Comparison of ENCODE assay signal across 8 cellular contexts in genomic region chr3:189272500-189273119, GRCh38.
A peak's percentile ranks its signal among the peaks of the same experiment; 100 is the strongest.
DNase-seq lines count a peak whose midpoint lies in the region; ATAC-seq and TF ChIP-seq lines count a peak whose summit lies in the region.

No MANE protein-coding gene starts in this region.

- H3K36me3 ChIP-seq in spleen: no peaks in the 10 kb centered on the region

- H3K36me3 Mint-ChIP-seq in activated CD4-positive, alpha-beta T cell treated with anti-CD3 and anti-CD28 coated beads for 36 hours (ENCODE audit: low read depth): peaks cover 3% of the 10 kb centered on the region
- no peaks in the 10 kb centered on the region for H3K36me3 Mint-ChIP-seq in stimulated activated effector memory CD8-positive, alpha-beta T cell treated with anti-CD3 and anti-CD28 coated beads, Interleukin-12 subunit alpha, Interleukin-12 subunit beta, amount 100 ng/mL, for 72 hours

- CTCF ChIA-PET in activated CD4-positive, alpha-beta T cell treated with anti-CD3 and anti-CD28 coated beads for 36 hours (lab: Charles Lee): interaction anchor here (0.6 to 3.3 kb wide), 33 partner anchors 9 to 1403 kb away, joined by 3 to 22 read pairs (median 3); no protein-coding TSS in a partner anchor

- intact Hi-C loops in activated CD4-positive, alpha-beta T cell treated with anti-CD3 and anti-CD28 coated beads for 36 hours (cut with DNase I, micrococcal nuclease): loop anchor here (2.0 to 10.0 kb wide), 5 partner anchors 142 to 676 kb away; no protein-coding TSS in a partner anchor
- intact Hi-C loops in spleen (cut with DNase I; ENCODE audit: low total_unique reads): no loop called here

- peaks cover 0 to 15% (median 4%) of the 10 kb centered on the region in 6 donors for H3K4me1 ChIP-seq in spleen

- DNase-seq in activated CD4-positive, alpha-beta T cell treated with anti-CD3 and anti-CD28 coated beads for 36 hours: no peak
- DNase-seq in activated CD4-positive, alpha-beta T cell treated with anti-CD3 and anti-CD28 coated beads for 48 hours: no peak
- peak; percentile 53 for DNase-seq in NCI-H1694 (lab: John Stamatoyannopoulos, UW)
- peak; percentile 48 for DNase-seq in astrocyte of the hippocampus (ENCODE audit: low read depth, low spot score)
- no peak for DNase-seq in stimulated activated effector memory CD8-positive, alpha-beta T cell treated with anti-CD3 and anti-CD28 coated beads, Interleukin-12 subunit alpha, Interleukin-12 subunit beta, amount 100 ng/mL, for 72 hours (ENCODE audit: low spot score in 2 of 2)
- no peak for DNase-seq in superior temporal gyrus (ENCODE audit: extremely low spot score)
- no peak for DNase-seq in activated CD4-positive, alpha-beta T cell treated with anti-CD3 and anti-CD28 coated beads for 4 hours
- no peak for DNase-seq in spleen

- H3K9me3 ChIP-seq in spleen: no peaks in the 10 kb centered on the region

- WGBS in spleen, 5 donors: 53 to 74% (median 64%) methylated on average over 4 of the region's 4 CpGs

- POLR2A ChIA-PET in activated CD4-positive, alpha-beta T cell treated with anti-CD3 and anti-CD28 coated beads for 36 hours (lab: Charles Lee): no interaction called here

- peaks cover 3% of the 10 kb centered on the region for H3K9me3 Mint-ChIP-seq in activated CD4-positive, alpha-beta T cell treated with anti-CD3 and anti-CD28 coated beads for 36 hours (ENCODE audit: low read depth)
- H3K9me3 Mint-ChIP-seq in stimulated activated effector memory CD8-positive, alpha-beta T cell treated with anti-CD3 and anti-CD28 coated beads, Interleukin-12 subunit alpha, Interleukin-12 subunit beta, amount 100 ng/mL, for 72 hours: peaks cover 3% of the 10 kb centered on the region

- H3K4me3 Mint-ChIP-seq in activated CD4-positive, alpha-beta T cell treated with anti-CD3 and anti-CD28 coated beads for 36 hours: no peak overlapping the region
- H3K4me3 Mint-ChIP-seq in stimulated activated effector memory CD8-positive, alpha-beta T cell treated with anti-CD3 and anti-CD28 coated beads, Interleukin-12 subunit alpha, Interleukin-12 subunit beta, amount 100 ng/mL, for 72 hours: no peak overlapping the region

- peaks cover 33% of the 10 kb centered on the region for H3K4me1 Mint-ChIP-seq in activated CD4-positive, alpha-beta T cell treated with anti-CD3 and anti-CD28 coated beads for 36 hours
- H3K4me1 Mint-ChIP-seq in stimulated activated effector memory CD8-positive, alpha-beta T cell treated with anti-CD3 and anti-CD28 coated beads, Interleukin-12 subunit alpha, Interleukin-12 subunit beta, amount 100 ng/mL, for 72 hours: peaks cover 22% of the 10 kb centered on the region

- peak; percentile 77 for ATAC-seq in activated CD4-positive, alpha-beta T cell treated with anti-CD3 and anti-CD28 coated beads for 36 hours
- peak; percentile 60 for ATAC-seq in stimulated activated effector memory CD8-positive, alpha-beta T cell treated with anti-CD3 and anti-CD28 coated beads, Interleukin-12 subunit alpha, Interleukin-12 subunit beta, amount 100 ng/mL, for 72 hours

- peak in 3 of 11 experiments; percentile 9 to 23 (median 11) for TF ChIP-seq CTCF in spleen (IDR thresholded peaks at IDR 0.05 in 8 of 11, conservative IDR thresholded peaks at IDR 0.05 in 3 of 11)

- no peaks in the 10 kb centered on the region for H3K27me3 Mint-ChIP-seq in activated CD4-positive, alpha-beta T cell treated with anti-CD3 and anti-CD28 coated beads for 36 hours

- no peak overlapping the region for H3K27ac ChIP-seq in spleen

- peak overlapping the region; percentile 59 for H3K27ac Mint-ChIP-seq in activated CD4-positive, alpha-beta T cell treated with anti-CD3 and anti-CD28 coated beads for 36 hours
- H3K27ac Mint-ChIP-seq in stimulated activated effector memory CD8-positive, alpha-beta T cell treated with anti-CD3 and anti-CD28 coated beads, Interleukin-12 subunit alpha, Interleukin-12 subunit beta, amount 100 ng/mL, for 72 hours: peak overlapping the region; percentile 17

- no peak for TF ChIP-seq POLR2A in spleen (IDR thresholded peaks at IDR 0.05)

- H3K4me3 ChIP-seq in spleen: no peak overlapping the region

- peaks cover 0 to 6% (median 0%) of the 10 kb centered on the region in 7 donors for H3K27me3 ChIP-seq in spleen (replicated peaks in 1 of 7)

Comparison
In these comparisons a context has a peak if more than half of its experiments do, and no peak if none do; other contexts are left out.
1. DNase-seq: peak in NCI-H1694 (single experiment) and astrocyte of the hippocampus (single experiment); none in activated CD4-positive, alpha-beta T cell treated with anti-CD3 and anti-CD28 coated beads for 36 hours (single experiment), activated CD4-positive, alpha-beta T cell treated with anti-CD3 and anti-CD28 coated beads for 48 hours (single experiment), stimulated activated effector memory CD8-positive, alpha-beta T cell treated with anti-CD3 and anti-CD28 coated beads, Interleukin-12 subunit alpha, Interleukin-12 subunit beta, amount 100 ng/mL, for 72 hours (0 of 2), superior temporal gyrus (single experiment), activated CD4-positive, alpha-beta T cell treated with anti-CD3 and anti-CD28 coated beads for 4 hours (0 of 2) and spleen (single experiment).